17 cellular contexts compared by ENCODE assay signal in the genomic region with DNA sequence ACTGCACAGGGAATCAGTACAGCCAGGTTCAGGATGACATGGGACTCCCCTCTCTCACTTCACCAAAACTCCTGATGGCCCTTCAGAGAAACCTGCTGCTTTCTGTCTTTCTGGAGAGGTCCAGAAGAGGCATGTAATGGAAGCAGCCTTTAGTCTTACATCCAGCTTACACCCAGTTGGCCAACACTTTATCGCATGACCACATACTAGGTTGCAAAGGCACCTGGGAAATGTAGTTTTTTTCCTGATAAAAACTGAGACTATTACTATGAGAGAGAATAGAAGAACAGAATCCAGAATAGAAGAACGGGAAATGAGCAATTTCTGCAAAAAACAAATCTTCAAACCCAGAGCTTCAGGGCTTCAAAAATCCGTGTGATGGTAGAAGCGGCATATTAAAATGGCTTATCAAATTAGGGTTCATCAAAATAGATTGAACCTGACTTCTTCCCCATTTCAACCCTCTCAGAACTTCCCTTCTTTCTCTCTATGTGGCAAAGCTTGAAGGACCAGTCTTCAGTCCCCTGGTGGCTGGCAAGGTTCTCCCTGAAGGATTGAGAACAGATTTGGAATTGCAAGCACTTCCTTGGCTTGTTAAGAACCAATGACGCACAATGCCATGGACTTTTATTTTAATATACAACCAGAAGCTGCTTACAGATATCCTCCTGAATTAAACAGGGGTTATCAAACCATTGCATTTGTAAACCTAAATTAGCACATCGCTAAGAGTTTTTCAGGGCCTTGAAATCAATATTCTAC. TPM values are rescaled to one million over a fixed set of nuclear protein-coding genes. Genes with fewer than 3 reads are reported as not detected.
A peak's percentile ranks its signal among the peaks of the same experiment; 100 is the strongest.
DNase-seq lines count a peak whose midpoint lies in the region; ATAC-seq, FAIRE-seq and TF ChIP-seq lines count a peak whose summit lies in the region.
"Had no signal": no experiment of that assay in that cellular context is flagged by ENCODE, and none has a peak within 500 bp of the region (broad histone marks: within the 10 kb centered on the region; RNA-seq: fewer than 3 reads in every experiment).

No MANE protein-coding gene starts in this region.

- no peaks in the 10 kb centered on the region for H3K36me3 ChIP-seq in BLaER1 treated with 17β-estradiol and CSF1 and Interleukin-3, amounts not matched to agents 10 nM and 100 nM
- no peaks in the 10 kb centered on the region for H3K36me3 ChIP-seq in HEK293 (ENCODE audit: control insufficient read depth in 2 of 2, insufficient read depth in 1 of 2, low read length in 2 of 2)

- peaks cover 2% of the 10 kb centered on the region for H3K27me3 Mint-ChIP-seq in activated CD4-positive, alpha-beta memory T cell treated with anti-CD3 and anti-CD28 coated beads for 36 hours
- H3K27me3 Mint-ChIP-seq: dendritic cell treated with granulocyte-macrophage colony-stimulating factor and Interleukin-4, amounts not matched to agents 40 ng/mL and 50 ng/mL, for 4 days had no signal

- no peak overlapping the region for H3K27ac Mint-ChIP-seq in activated CD4-positive, alpha-beta memory T cell treated with anti-CD3 and anti-CD28 coated beads for 36 hours
- H3K27ac Mint-ChIP-seq: B cell; dendritic cell treated with granulocyte-macrophage colony-stimulating factor and Interleukin-4, amounts not matched to agents 40 ng/mL and 50 ng/mL, for 4 days had no signal

- FAIRE-seq in TTC549 (lab: Jason Lieb, UNC), result peak; percentile 33
- FAIRE-seq: astrocyte had no signal

- no peak overlapping the region for H3K4me3 Mint-ChIP-seq in activated CD4-positive, alpha-beta memory T cell treated with anti-CD3 and anti-CD28 coated beads for 36 hours
- H3K4me3 Mint-ChIP-seq: B cell; dendritic cell treated with granulocyte-macrophage colony-stimulating factor and Interleukin-4, amounts not matched to agents 40 ng/mL and 50 ng/mL, for 4 days had no signal

- CTCF ChIA-PET in HEK293 (lab: Yijun Ruan, JAX), result interaction anchor here (0.6 to 1.6 kb wide), 5 partner anchors 39 to 264 kb away, joined by 3 to 4 read pairs (median 3); no protein-coding TSS in a partner anchor
- CTCF ChIA-PET in activated CD4-positive, alpha-beta memory T cell treated with anti-CD3 and anti-CD28 coated beads for 36 hours (lab: Charles Lee), result no interaction called here

- intact Hi-C loops in activated CD4-positive, alpha-beta memory T cell treated with anti-CD3 and anti-CD28 coated beads for 36 hours (cut with micrococcal nuclease), result no loop called here

- peaks cover 48 to 88% (median 84%) of the 10 kb centered on the region in 10 experiments for H3K4me1 ChIP-seq in BLaER1 treated with 17β-estradiol and CSF1 and Interleukin-3, amounts not matched to agents 10 nM and 100 nM
- no peaks in the 10 kb centered on the region for H3K4me1 ChIP-seq in HEK293 (ENCODE audit: control insufficient read depth, insufficient read depth, low read length)

- H3K9ac ChIP-seq in BLaER1 treated with 17β-estradiol and CSF1 and Interleukin-3, amounts not matched to agents 10 nM and 100 nM, result no peak overlapping the region

- H3K4me1 Mint-ChIP-seq in activated CD4-positive, alpha-beta memory T cell treated with anti-CD3 and anti-CD28 coated beads for 36 hours (ENCODE audit: low read depth), result no peaks in the 10 kb centered on the region

- H3K4me2 ChIP-seq in BLaER1 treated with 17β-estradiol and CSF1 and Interleukin-3, amounts not matched to agents 10 nM and 100 nM, result peak overlapping the region in 9 of 11 experiments; percentile 10 to 91 (median 82); a peak in 15 of 22 replicates

- H3K9me3 ChIP-seq in BLaER1 treated with 17β-estradiol and CSF1 and Interleukin-3, amounts not matched to agents 10 nM and 100 nM (replicated peaks in 1 of 11), result no peaks in the 10 kb centered on the region
- H3K9me3 ChIP-seq in HEK293 (ENCODE audit: control insufficient read depth, insufficient read depth, low read depth, low read length), result no peaks in the 10 kb centered on the region

- no peak overlapping the region for H3K4me3 ChIP-seq in BLaER1 treated with 17β-estradiol and CSF1 and Interleukin-3, amounts not matched to agents 10 nM and 100 nM
- H3K4me3 ChIP-seq in HEK293 (ENCODE audit: low read depth, low read length) (no peak overlapping the region), fibroblast of mammary gland (ENCODE audit: control insufficient read depth, low read depth, low read length) (no peak overlapping the region)

- no peaks in the 10 kb centered on the region for H3K9me3 Mint-ChIP-seq in activated CD4-positive, alpha-beta memory T cell treated with anti-CD3 and anti-CD28 coated beads for 36 hours
- H3K9me3 Mint-ChIP-seq: dendritic cell treated with granulocyte-macrophage colony-stimulating factor and Interleukin-4, amounts not matched to agents 40 ng/mL and 50 ng/mL, for 4 days had no signal

- no peaks in the 10 kb centered on the region for H3K27me3 ChIP-seq in BLaER1 treated with 17β-estradiol and CSF1 and Interleukin-3, amounts not matched to agents 10 nM and 100 nM

- POLR2A ChIA-PET in HEK293 (lab: Yijun Ruan, JAX), result no interaction called here
- POLR2A ChIA-PET in activated CD4-positive, alpha-beta memory T cell treated with anti-CD3 and anti-CD28 coated beads for 36 hours (lab: Charles Lee), result interaction anchor here (1.0 kb wide), 1 partner anchor 8 kb away, joined by 3 read pairs; no protein-coding TSS in a partner anchor

- H3K27ac ChIP-seq in BLaER1 treated with 17β-estradiol and CSF1 and Interleukin-3, amounts not matched to agents 10 nM and 100 nM, result peak overlapping the region in 2 of 11 experiments; percentile 23 to 28; a peak in 3 of 22 replicates
- H3K27ac ChIP-seq in HEK293 (ENCODE audit: extremely low read depth, low read depth, low read length), result no peak overlapping the region

- TF ChIP-seq CTCF in HEK293 (tag by site-specific recombination; IDR thresholded peaks at IDR 0.05) (no peak), fibroblast of mammary gland (conservative IDR thresholded peaks at IDR 0.05; ENCODE audit: control insufficient read depth, insufficient read depth, low read depth, low read length) (no peak)

- H4K20me1 ChIP-seq in BLaER1 treated with 17β-estradiol and CSF1 and Interleukin-3, amounts not matched to agents 10 nM and 100 nM, result no peaks in the 10 kb centered on the region

- ATAC-seq in HG03565 (IDR thresholded peaks at IDR 0.05; ENCODE audit: unreplicated experiment) (no peak), HG03469 (IDR thresholded peaks at IDR 0.05; ENCODE audit: unreplicated experiment) (no peak)
- ATAC-seq: esophagus mucosa had no signal

- H3K36me3 Mint-ChIP-seq in activated CD4-positive, alpha-beta memory T cell treated with anti-CD3 and anti-CD28 coated beads for 36 hours, result no peaks in the 10 kb centered on the region

- peak; percentile 38 for DNase-seq in fibroblast of mammary gland (ENCODE audit: low read depth)
- no peak for DNase-seq in NCI-H1105 (lab: John Stamatoyannopoulos, UW)
- DNase-seq in activated CD4-positive, alpha-beta memory T cell treated with anti-CD3 and anti-CD28 coated beads for 36 hours, result no peak
- DNase-seq: activated CD4-positive, CD25-positive, alpha-beta regulatory T cell; activated CD8-positive, alpha-beta memory T cell treated with anti-CD3 and anti-CD28 coated beads, Interleukin-2, amount 50 U/mL, for 4 hours; DMS153; midbrain; NCI-H1417 had no signal

TF ChIP-seq in HEK293, 187 proteins besides CTCF, POLR2A, EP300 and RAD21 (continues in another document):
- TF ChIP-seq HOXC10 (CRISPR knock-in tag; IDR thresholded peaks at IDR 0.05) (no peak), KLF7 (tag by site-specific recombination; IDR thresholded peaks at IDR 0.05; ENCODE audit: borderline replicate concordance) (no peak), ZNF610 (tag by site-specific recombination; IDR thresholded peaks at IDR 0.05; ENCODE audit: borderline replicate concordance) (no peak), ZNF501 (tag by site-specific recombination; IDR thresholded peaks at IDR 0.05) (no peak)
- TF ChIP-seq, protein P1, sequence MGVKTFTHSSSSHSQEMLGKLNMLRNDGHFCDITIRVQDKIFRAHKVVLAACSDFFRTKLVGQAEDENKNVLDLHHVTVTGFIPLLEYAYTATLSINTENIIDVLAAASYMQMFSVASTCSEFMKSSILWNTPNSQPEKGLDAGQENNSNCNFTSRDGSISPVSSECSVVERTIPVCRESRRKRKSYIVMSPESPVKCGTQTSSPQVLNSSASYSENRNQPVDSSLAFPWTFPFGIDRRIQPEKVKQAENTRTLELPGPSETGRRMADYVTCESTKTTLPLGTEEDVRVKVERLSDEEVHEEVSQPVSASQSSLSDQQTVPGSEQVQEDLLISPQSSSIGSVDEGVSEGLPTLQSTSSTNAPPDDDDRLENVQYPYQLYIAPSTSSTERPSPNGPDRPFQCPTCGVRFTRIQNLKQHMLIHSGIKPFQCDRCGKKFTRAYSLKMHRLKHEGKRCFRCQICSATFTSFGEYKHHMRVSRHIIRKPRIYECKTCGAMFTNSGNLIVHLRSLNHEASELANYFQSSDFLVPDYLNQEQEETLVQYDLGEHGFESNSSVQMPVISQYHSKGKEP (tag by site-specific recombination; IDR thresholded peaks at IDR 0.05), result peak; percentile 53; the same call in 1 of the 2 replicates
- TF ChIP-seq, protein P2, sequence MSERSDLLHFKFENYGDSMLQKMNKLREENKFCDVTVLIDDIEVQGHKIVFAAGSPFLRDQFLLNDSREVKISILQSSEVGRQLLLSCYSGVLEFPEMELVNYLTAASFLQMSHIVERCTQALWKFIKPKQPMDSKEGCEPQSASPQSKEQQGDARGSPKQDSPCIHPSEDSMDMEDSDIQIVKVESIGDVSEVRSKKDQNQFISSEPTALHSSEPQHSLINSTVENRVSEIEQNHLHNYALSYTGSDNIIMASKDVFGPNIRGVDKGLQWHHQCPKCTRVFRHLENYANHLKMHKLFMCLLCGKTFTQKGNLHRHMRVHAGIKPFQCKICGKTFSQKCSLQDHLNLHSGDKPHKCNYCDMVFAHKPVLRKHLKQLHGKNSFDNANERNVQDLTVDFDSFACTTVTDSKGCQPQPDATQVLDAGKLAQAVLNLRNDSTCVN (tag by site-specific recombination; optimal IDR thresholded peaks at IDR 0.05), result no peak

RNA-seq across cellular contexts. Expression of a gene that starts 34.4 kb away (rescaled TPM):
- under 1 TPM; 0.07 to 0.19 TPM for total RNA-seq in activated CD4-positive, alpha-beta memory T cell treated with anti-CD3 and anti-CD28 coated beads for 36 hours
